ENCODE assay signal across 15 cellular contexts in genomic region chr6:145169726-145170125, GRCh38.
"Had no signal": no experiment of that assay in that cellular context is flagged by ENCODE, and none has a peak within 500 bp of the region (broad histone marks: within the 10 kb centered on the region; RNA-seq: fewer than 3 reads in every experiment).

No MANE protein-coding gene starts in this region.

- H3K9me2 ChIP-seq: SK-N-SH had no signal

- H3K9ac ChIP-seq: SK-N-SH had no signal

- H3K4me2 ChIP-seq: SK-N-SH had no signal

- H3K9me3 ChIP-seq: SK-N-SH had no signal

- DNase-seq: KBM-7, MV-4-11, NCI-H1048, NCI-H1105, NCI-H1436 treated with DMSO at 0.1 percent for 48 hours, NCI-H1694, NCI-H187 treated with DMSO at 0.1 percent for 48 hours, NCI-H2029 treated with DMSO at 0.1 percent for 48 hours, NCI-H2171 treated with DMSO at 0.1 percent for 48 hours, NCI-H524, NCI-H69, NCI-H774, RPMI8226, SHP77, SK-N-SH had no signal
